In the genomic region with DNA sequence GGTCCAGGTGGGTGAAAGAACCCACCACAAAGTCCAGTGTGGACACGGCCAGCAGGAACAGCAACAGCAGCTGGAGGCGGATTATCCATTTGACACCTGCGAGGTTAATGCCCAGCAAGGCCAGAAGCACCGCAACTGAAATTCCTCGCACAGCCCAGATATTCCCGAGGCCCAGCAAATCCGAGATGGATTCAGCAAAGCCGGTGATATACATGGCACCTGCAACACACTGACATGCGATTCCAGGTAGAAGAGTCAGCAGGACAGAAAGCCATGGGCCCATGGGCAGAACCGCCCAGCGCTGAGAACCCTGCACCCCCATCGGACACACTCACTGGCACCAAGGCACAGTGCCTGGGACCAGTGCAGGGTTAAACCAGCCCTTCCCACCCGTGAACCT, we compare ENCODE assay signal across 9 cellular contexts.
"Had no signal": no experiment of that assay in that cellular context is flagged by ENCODE, and none has a peak within 500 bp of the region (broad histone marks: within the 10 kb centered on the region; RNA-seq: fewer than 3 reads in every experiment).

No MANE protein-coding gene starts in this region.

- ATAC-seq: GM23338, K562 had no signal

- H3K4me3 ChIP-seq: GM23338, K562 had no signal

- H3K4me1 Mint-ChIP-seq: GM23338 had no signal

- FAIRE-seq: H1, H54, HTR-8/SVneo, K562 had no signal

- H3K4me3 Mint-ChIP-seq: GM23338, H9 had no signal

- H3K27ac Mint-ChIP-seq: GM23338 had no signal

- H3K4me2 ChIP-seq: GM23338 had no signal

- H3K27ac ChIP-seq: HL-60 had no signal

- DNase-seq: H9, HCEC 1CT, IMR-90 had no signal

- H2AFZ ChIP-seq: GM23338 had no signal
